ENCODE assay signal across 1 cellular context in genomic region chr9:132507670-132508469, GRCh38.
A peak's percentile ranks its signal among the peaks of the same experiment; 100 is the strongest.
TF ChIP-seq lines count a peak whose summit lies in the region.

No MANE protein-coding gene starts in this region.

TF ChIP-seq in HEK293, 187 proteins besides CTCF, POLR2A, EP300 and RAD21 (continued from another document and continues in another):
- TF ChIP-seq, protein P1, sequence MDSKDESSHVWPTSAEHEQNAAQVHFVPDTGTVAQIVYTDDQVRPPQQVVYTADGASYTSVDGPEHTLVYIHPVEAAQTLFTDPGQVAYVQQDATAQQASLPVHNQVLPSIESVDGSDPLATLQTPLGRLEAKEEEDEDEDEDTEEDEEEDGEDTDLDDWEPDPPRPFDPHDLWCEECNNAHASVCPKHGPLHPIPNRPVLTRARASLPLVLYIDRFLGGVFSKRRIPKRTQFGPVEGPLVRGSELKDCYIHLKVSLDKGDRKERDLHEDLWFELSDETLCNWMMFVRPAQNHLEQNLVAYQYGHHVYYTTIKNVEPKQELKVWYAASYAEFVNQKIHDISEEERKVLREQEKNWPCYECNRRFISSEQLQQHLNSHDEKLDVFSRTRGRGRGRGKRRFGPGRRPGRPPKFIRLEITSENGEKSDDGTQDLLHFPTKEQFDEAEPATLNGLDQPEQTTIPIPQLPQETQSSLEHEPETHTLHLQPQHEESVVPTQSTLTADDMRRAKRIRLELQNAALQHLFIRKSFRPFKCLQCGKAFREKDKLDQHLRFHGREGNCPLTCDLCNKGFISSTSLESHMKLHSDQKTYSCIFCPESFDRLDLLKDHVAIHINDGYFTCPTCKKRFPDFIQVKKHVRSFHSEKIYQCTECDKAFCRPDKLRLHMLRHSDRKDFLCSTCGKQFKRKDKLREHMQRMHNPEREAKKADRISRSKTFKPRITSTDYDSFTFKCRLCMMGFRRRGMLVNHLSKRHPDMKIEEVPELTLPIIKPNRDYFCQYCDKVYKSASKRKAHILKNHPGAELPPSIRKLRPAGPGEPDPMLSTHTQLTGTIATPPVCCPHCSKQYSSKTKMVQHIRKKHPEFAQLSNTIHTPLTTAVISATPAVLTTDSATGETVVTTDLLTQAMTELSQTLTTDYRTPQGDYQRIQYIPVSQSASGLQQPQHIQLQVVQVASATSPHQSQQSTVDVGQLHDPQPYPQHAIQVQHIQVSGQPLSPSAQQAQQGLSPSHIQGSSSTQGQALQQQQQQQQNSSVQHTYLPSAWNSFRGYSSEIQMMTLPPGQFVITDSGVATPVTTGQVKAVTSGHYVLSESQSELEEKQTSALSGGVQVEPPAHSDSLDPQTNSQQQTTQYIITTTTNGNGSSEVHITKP (tag by site-specific recombination; IDR thresholded peaks at IDR 0.05), result peak; percentile 63; the same call in 1 of the 2 replicates
- TF ChIP-seq ZNF596 (tag by site-specific recombination; IDR thresholded peaks at IDR 0.05) (no peak), ZNF791 (tag by site-specific recombination; IDR thresholded peaks at IDR 0.05) (no peak), ZNF518A (tag by site-specific recombination; conservative IDR thresholded peaks at IDR 0.05; ENCODE audit: low read depth) (no peak), ZNF292 (tag by site-specific recombination; IDR thresholded peaks at IDR 0.05; ENCODE audit: borderline replicate concordance, low read depth) (no peak), ZNF48 (tag by site-specific recombination; IDR thresholded peaks at IDR 0.05) (no peak), TCF7L2 (IDR thresholded peaks at IDR 0.05; ENCODE audit: borderline replicate concordance, low read depth, low read length) (no peak), SP2 (tag by site-specific recombination; IDR thresholded peaks at IDR 0.05) (no peak), ZNF423 (tag by site-specific recombination; IDR thresholded peaks at IDR 0.05) (no peak), ZNF24 (tag by site-specific recombination; IDR thresholded peaks at IDR 0.05) (no peak), ZNF626 (tag by site-specific recombination; IDR thresholded peaks at IDR 0.05) (no peak), ZNF768 (tag by site-specific recombination; IDR thresholded peaks at IDR 0.05) (no peak), PRDM4 (tag by site-specific recombination; IDR thresholded peaks at IDR 0.05) (peak; percentile 39; the same call in 1 of the 2 replicates), ZNF169 (tag by site-specific recombination; IDR thresholded peaks at IDR 0.05) (no peak), ZNF623 (tag by site-specific recombination; IDR thresholded peaks at IDR 0.05) (no peak), ZBTB7A (tag by site-specific recombination; IDR thresholded peaks at IDR 0.05; ENCODE audit: low read depth) (no peak), ZNF677 (tag by site-specific recombination; IDR thresholded peaks at IDR 0.05) (no peak), ZNF354C (tag by site-specific recombination; IDR thresholded peaks at IDR 0.05; ENCODE audit: borderline replicate concordance, low read depth) (no peak), YY2 (tag by site-specific recombination; IDR thresholded peaks at IDR 0.05) (no peak), ZNF548 (tag by site-specific recombination; IDR thresholded peaks at IDR 0.05) (no peak), ZNF155 (tag by site-specific recombination; IDR thresholded peaks at IDR 0.05) (no peak), KLF8 (tag by site-specific recombination; IDR thresholded peaks at IDR 0.05) (no peak), AEBP2 (tag by site-specific recombination; IDR thresholded peaks at IDR 0.05; ENCODE audit: borderline replicate concordance) (no peak), ZBTB26 (tag by site-specific recombination; optimal IDR thresholded peaks at IDR 0.05) (no peak), ZNF629 (tag by site-specific recombination; IDR thresholded peaks at IDR 0.05) (no peak), ZNF426 (tag by site-specific recombination; IDR thresholded peaks at IDR 0.05) (no peak), FEZF1 (tag by site-specific recombination; IDR thresholded peaks at IDR 0.05) (no peak), ZNF23 (tag by site-specific recombination; IDR thresholded peaks at IDR 0.05; ENCODE audit: borderline replicate concordance) (no peak), ZNF157 (tag by site-specific recombination; IDR thresholded peaks at IDR 0.05) (no peak), ZNF558 (tag by site-specific recombination; IDR thresholded peaks at IDR 0.05) (no peak), ZNF404 (tag by site-specific recombination; IDR thresholded peaks at IDR 0.05) (no peak), SP3 (tag by site-specific recombination; IDR thresholded peaks at IDR 0.05) (no peak)
- TF ChIP-seq, protein P2, sequence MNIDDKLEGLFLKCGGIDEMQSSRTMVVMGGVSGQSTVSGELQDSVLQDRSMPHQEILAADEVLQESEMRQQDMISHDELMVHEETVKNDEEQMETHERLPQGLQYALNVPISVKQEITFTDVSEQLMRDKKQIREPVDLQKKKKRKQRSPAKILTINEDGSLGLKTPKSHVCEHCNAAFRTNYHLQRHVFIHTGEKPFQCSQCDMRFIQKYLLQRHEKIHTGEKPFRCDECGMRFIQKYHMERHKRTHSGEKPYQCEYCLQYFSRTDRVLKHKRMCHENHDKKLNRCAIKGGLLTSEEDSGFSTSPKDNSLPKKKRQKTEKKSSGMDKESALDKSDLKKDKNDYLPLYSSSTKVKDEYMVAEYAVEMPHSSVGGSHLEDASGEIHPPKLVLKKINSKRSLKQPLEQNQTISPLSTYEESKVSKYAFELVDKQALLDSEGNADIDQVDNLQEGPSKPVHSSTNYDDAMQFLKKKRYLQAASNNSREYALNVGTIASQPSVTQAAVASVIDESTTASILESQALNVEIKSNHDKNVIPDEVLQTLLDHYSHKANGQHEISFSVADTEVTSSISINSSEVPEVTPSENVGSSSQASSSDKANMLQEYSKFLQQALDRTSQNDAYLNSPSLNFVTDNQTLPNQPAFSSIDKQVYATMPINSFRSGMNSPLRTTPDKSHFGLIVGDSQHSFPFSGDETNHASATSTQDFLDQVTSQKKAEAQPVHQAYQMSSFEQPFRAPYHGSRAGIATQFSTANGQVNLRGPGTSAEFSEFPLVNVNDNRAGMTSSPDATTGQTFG (tag by site-specific recombination; IDR thresholded peaks at IDR 0.05; ENCODE audit: borderline replicate concordance), result no peak
- TF ChIP-seq, protein P3, sequence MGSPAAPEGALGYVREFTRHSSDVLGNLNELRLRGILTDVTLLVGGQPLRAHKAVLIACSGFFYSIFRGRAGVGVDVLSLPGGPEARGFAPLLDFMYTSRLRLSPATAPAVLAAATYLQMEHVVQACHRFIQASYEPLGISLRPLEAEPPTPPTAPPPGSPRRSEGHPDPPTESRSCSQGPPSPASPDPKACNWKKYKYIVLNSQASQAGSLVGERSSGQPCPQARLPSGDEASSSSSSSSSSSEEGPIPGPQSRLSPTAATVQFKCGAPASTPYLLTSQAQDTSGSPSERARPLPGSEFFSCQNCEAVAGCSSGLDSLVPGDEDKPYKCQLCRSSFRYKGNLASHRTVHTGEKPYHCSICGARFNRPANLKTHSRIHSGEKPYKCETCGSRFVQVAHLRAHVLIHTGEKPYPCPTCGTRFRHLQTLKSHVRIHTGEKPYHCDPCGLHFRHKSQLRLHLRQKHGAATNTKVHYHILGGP (tag by site-specific recombination; IDR thresholded peaks at IDR 0.05), result no peak
- TF ChIP-seq, protein P4, sequence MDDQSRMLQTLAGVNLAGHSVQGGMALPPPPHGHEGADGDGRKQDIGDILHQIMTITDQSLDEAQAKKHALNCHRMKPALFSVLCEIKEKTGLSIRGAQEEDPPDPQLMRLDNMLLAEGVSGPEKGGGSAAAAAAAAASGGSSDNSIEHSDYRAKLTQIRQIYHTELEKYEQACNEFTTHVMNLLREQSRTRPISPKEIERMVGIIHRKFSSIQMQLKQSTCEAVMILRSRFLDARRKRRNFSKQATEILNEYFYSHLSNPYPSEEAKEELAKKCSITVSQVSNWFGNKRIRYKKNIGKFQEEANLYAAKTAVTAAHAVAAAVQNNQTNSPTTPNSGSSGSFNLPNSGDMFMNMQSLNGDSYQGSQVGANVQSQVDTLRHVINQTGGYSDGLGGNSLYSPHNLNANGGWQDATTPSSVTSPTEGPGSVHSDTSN (CRISPR knock-in tag; IDR thresholded peaks at IDR 0.05), result no peak
- TF ChIP-seq, protein P5, sequence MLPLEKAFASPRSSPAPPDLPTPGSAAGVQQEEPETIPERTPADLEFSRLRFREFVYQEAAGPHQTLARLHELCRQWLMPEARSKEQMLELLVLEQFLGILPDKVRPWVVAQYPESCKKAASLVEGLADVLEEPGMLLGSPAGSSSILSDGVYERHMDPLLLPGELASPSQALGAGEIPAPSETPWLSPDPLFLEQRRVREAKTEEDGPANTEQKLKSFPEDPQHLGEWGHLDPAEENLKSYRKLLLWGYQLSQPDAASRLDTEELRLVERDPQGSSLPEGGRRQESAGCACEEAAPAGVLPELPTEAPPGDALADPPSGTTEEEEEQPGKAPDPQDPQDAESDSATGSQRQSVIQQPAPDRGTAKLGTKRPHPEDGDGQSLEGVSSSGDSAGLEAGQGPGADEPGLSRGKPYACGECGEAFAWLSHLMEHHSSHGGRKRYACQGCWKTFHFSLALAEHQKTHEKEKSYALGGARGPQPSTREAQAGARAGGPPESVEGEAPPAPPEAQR (tag by site-specific recombination; IDR thresholded peaks at IDR 0.05), result no peak
- TF ChIP-seq, protein P6, sequence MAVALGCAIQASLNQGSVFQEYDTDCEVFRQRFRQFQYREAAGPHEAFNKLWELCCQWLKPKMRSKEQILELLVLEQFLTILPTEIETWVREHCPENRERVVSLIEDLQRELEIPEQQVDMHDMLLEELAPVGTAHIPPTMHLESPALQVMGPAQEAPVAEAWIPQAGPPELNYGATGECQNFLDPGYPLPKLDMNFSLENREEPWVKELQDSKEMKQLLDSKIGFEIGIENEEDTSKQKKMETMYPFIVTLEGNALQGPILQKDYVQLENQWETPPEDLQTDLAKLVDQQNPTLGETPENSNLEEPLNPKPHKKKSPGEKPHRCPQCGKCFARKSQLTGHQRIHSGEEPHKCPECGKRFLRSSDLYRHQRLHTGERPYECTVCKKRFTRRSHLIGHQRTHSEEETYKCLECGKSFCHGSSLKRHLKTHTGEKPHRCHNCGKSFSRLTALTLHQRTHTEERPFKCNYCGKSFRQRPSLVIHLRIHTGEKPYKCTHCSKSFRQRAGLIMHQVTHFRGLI (tag by site-specific recombination; IDR thresholded peaks at IDR 0.05), result no peak
